Comparison of ENCODE assay signal across 8 cellular contexts in genomic region chr17:42050360-42051012, GRCh38. TPM values are rescaled to one million over a fixed set of nuclear protein-coding genes. Genes with fewer than 3 reads are reported as not detected.
A peak's percentile ranks its signal among the peaks of the same experiment; 100 is the strongest.
DNase-seq lines count a peak whose midpoint lies in the region; ATAC-seq and TF ChIP-seq lines count a peak whose summit lies in the region.

Gene C17orf113, minus strand, starts transcription at chr17:42050601. Its CDS starts 7,225 bp downstream, at chr17:42043376.

- H3K36me3 ChIP-seq in GM23248 (ENCODE audit: low read depth) (no peaks in the 10 kb centered on the region), OCI-LY1 (ENCODE audit: insufficient read depth, low read length) (no peaks in the 10 kb centered on the region), uterus (no peaks in the 10 kb centered on the region)

- 3 to 13% methylated on average over 18 to 57 of the region's 67 CpGs for WGBS in GM23248 (ENCODE audit: low coverage in 1 of 2, low lambda C conversion rate in 2 of 2, missing lambda C conversion rate in 2 of 2), 2 experiments

- H3K9ac ChIP-seq in GM23248 (0 out of 2 replicates have a peak within 1 kb of the TSS, but pooled peaks have one; percentile 10), OCI-LY1 (ENCODE audit: low read length) (peak within 1 kb of the TSS; percentile 40; the same call in 1 of the 2 replicates)

- H3K9me3 ChIP-seq in GM23248 (ENCODE audit: low read depth) (no peaks in the 10 kb centered on the region), OCI-LY1 (ENCODE audit: low read length) (no peaks in the 10 kb centered on the region), uterus (no peaks in the 10 kb centered on the region)

- H3K9me2 ChIP-seq in GM23248 (ENCODE audit: insufficient read depth), result no peaks in the 10 kb centered on the region
- no peaks in the 10 kb centered on the region for H3K9me2 ChIP-seq in OCI-LY1 (ENCODE audit: low read depth, low read length)

- H3K4me3 ChIP-seq in GM23248 (peak within 1 kb of the TSS; percentile 45), OCI-LY1 (ENCODE audit: low read depth, low read length, poor library complexity, severe bottlenecking) (peak within 1 kb of the TSS; percentile 51), uterus (peak within 1 kb of the TSS; percentile 31 to 85)

- no peaks in the 10 kb centered on the region for H4K20me1 ChIP-seq in GM23248 (ENCODE audit: insufficient read depth)
- H4K20me1 ChIP-seq in OCI-LY1 (ENCODE audit: insufficient read depth, low read length), result no peaks in the 10 kb centered on the region

- H3K79me2 ChIP-seq in GM23248 (ENCODE audit: insufficient read depth) (no peaks in the 10 kb centered on the region), OCI-LY1 (ENCODE audit: insufficient read depth, low read length) (no peaks in the 10 kb centered on the region)

- H3K27me3 ChIP-seq in GM23248 (replicated peaks; ENCODE audit: insufficient read depth), result peaks cover 38% of the 10 kb centered on the region
- peaks cover 21% of the 10 kb centered on the region for H3K27me3 ChIP-seq in OCI-LY1 (ENCODE audit: insufficient read depth, low read length)
- peaks cover 0 to 5% of the 10 kb centered on the region in 2 donors for H3K27me3 ChIP-seq in uterus

- H3F3A ChIP-seq in GM23248 (ENCODE audit: insufficient read depth), result no peaks in the 10 kb centered on the region
- no peaks in the 10 kb centered on the region for H3F3A ChIP-seq in OCI-LY1 (ENCODE audit: insufficient read depth, low read length)

- H3K27ac ChIP-seq in C4-2B (peak within 1 kb of the TSS; percentile 52), GM23248 (no peak within 1 kb of the TSS), OCI-LY1 (ENCODE audit: low read depth, low read length, poor library complexity, severe bottlenecking) (no peak within 1 kb of the TSS), uterus (peak within 1 kb of the TSS in 1 of 2 donors; percentile 52)

- intact Hi-C loops in uterus (cut with DNase I; ENCODE audit: low total_unique reads), result no loop called here

- H3K4me2 ChIP-seq in GM23248 (ENCODE audit: unreplicated experiment) (peak within 1 kb of the TSS; percentile 60), OCI-LY1 (ENCODE audit: low read length) (peak within 1 kb of the TSS; percentile 66)

- H3K4me1 ChIP-seq in GM23248 (ENCODE audit: insufficient read depth) (no peaks in the 10 kb centered on the region), OCI-LY1 (ENCODE audit: insufficient read depth, low read length, severe bottlenecking) (peaks cover 5% of the 10 kb centered on the region), uterus (no peaks in the 10 kb centered on the region)

- in situ Hi-C loops in GM23248 (cut with MboI), result no loop called here

- no peak for TF ChIP-seq POLR2A in uterus (IDR thresholded peaks at IDR 0.05)

- TF ChIP-seq CTCF in C4-2B (conservative IDR thresholded peaks at IDR 0.05), result no peak; the same call in 1 of the 2 replicates
- peak; percentile 39; the same call in 1 of the 2 replicates for TF ChIP-seq CTCF in OCI-LY1 (IDR thresholded peaks at IDR 0.05; ENCODE audit: low read length)
- TF ChIP-seq CTCF in uterus (IDR thresholded peaks at IDR 0.05), result peak in 3 of 4 experiments; percentile 30 to 58 (median 32)

- DNase-seq in GM23248 (peak; percentile 55), germinal center (ENCODE audit: low spot score) (peak; percentile 68), nucleus accumbens (lab: John Stamatoyannopoulos, UW) (peak in 38 of 56 donors; percentile 2 to 69 (median 29)), uterus (peak; percentile 34 to 50)
- DNase-seq in activated effector memory CD4-positive, alpha-beta T cell treated with anti-CD3 and anti-CD28 coated beads, Interleukin-2, amount 50 U/mL, for 16 hours, result peak; percentile 77

- no peak for ATAC-seq in GM18861 (IDR thresholded peaks at IDR 0.05; ENCODE audit: unreplicated experiment)

- H2AFZ ChIP-seq in GM23248 (peak within 1 kb of the TSS; percentile 63), OCI-LY1 (ENCODE audit: low read length) (no peak within 1 kb of the TSS)

RNA-seq across cellular contexts. Expression of gene C17orf113, which starts in this region (rescaled TPM):
- total RNA-seq in GM23248 (2014; rRNA removed; shearing (Covaris generic)), result 0.13 TPM in 1 of 2 replicates, not detected in the other
- polyA plus RNA-seq in GM23248 (2016; fragmentation: Nextera tagmentation; extraction: Ambion mirVana), result not detected in 2 replicates
- total RNA-seq in uterus, result 1 to 10 TPM in 2 of 4 donors, under 1 TPM in 1, not detected in 1; 0.77 to 3.3 (median 2.1) TPM

Comparison
In these comparisons a context has a peak if more than half of its experiments do, and no peak if none do; other contexts are left out.
1. Peak in DNase-seq, H3K4me3 ChIP-seq, H3K9ac ChIP-seq and H3K4me2 ChIP-seq in GM23248; RNA of the gene not detected or under 1 TPM.